In the genomic region with DNA sequence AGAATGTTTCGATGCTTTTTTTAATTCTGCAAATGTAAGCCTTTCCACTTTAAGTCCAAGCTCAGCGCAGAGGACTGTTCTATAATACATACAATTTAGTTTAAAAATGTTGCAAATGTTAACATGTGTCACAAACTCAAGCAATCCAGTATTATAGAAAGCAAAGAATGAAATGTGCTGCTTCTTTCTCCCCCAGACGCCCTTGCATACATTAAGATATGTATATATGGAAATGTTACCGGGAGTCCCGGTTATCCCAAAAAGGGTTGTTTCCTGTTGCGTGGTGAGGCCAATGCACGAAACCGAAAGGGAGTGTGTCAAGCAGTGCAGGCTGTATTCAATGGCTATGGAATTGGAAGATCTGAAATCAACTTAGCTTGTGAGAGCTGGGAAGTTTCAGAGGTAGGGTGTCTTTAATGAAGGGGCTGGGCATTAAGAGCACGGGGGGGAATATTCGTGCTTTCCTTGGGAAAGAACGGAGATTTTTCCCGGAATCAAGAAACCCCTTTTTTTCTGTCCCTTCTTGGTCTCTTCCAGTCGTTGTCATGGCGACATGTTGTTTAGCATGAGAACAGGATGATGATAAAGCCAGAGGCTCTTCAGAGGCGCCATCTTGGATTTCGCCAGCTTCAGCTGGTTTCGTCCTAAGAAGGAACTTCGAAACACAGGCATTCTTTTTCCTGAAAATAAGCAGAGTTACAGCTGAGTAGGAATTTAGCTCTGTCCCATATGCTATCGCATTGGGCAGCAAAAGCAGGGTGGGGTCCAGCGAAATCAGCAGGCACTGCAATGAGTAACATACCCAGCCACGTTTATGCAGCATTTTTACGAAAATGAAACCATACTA, we compare ENCODE assay signal across 8 cellular contexts. TPM values are rescaled to one million over a fixed set of nuclear protein-coding genes. Genes with fewer than 3 reads are reported as not detected.
DNase-seq lines count a peak whose midpoint lies in the region; ATAC-seq and TF ChIP-seq lines count a peak whose summit lies in the region.

No MANE protein-coding gene starts in this region.

- H3K4me3 ChIP-seq in PC-3 (ENCODE audit: low read length) (peak overlapping the region; percentile 76), esophagus (ENCODE audit: low read depth in 1 of 2, low read length in 2 of 2) (peak overlapping the region; percentile 54 to 61), mucosa of stomach (ENCODE audit: low read length) (peak overlapping the region; percentile 71)

- H3K4me1 ChIP-seq in PC-3 (ENCODE audit: insufficient read depth, low read length) (peaks cover 36% of the 10 kb centered on the region), esophagus (ENCODE audit: control insufficient read depth in 2 of 2, insufficient read depth in 2 of 2, low read length in 1 of 2) (peaks cover 0 to 11% of the 10 kb centered on the region in 2 donors), mucosa of stomach (ENCODE audit: control insufficient read depth, insufficient read depth, low read length) (peaks cover 40% of the 10 kb centered on the region)

- no peaks in the 10 kb centered on the region for H3K27me3 ChIP-seq in PC-3 (ENCODE audit: low read length)
- no peaks in the 10 kb centered on the region for H3K27me3 ChIP-seq in esophagus (ENCODE audit: control insufficient read depth in 1 of 2, insufficient read depth in 2 of 2, low read length in 2 of 2)
- H3K27me3 ChIP-seq in mucosa of stomach (ENCODE audit: control insufficient read depth, insufficient read depth, low read length): no peaks in the 10 kb centered on the region

- POLR2A ChIA-PET in PC-3 (lab: Charles Lee; ENCODE audit: unreplicated experiment): interaction anchor here (0.6 to 1.6 kb wide), 8 partner anchors 9 to 1001 kb away, joined by 3 to 16 read pairs (median 4); no protein-coding TSS in a partner anchor

- peak; percentile 64 for ATAC-seq in GM21619 (IDR thresholded peaks at IDR 0.05; ENCODE audit: unreplicated experiment)
- peak; percentile 58 for ATAC-seq in PC-3

- H3K27ac ChIP-seq in PC-3 (ENCODE audit: low read length) (peak overlapping the region; percentile 97), esophagus (ENCODE audit: low read depth in 2 of 2, low read length in 1 of 2) (peak overlapping the region; percentile 95 to 100)

- peak overlapping the region; percentile 68 for H2AFZ ChIP-seq in PC-3 (ENCODE audit: low read length)

- H3K9me3 ChIP-seq in PC-3 (ENCODE audit: low read length) (no peaks in the 10 kb centered on the region), esophagus (ENCODE audit: control insufficient read depth in 2 of 2, insufficient read depth in 1 of 2, low read depth in 1 of 2, low read length in 1 of 2) (no peaks in the 10 kb centered on the region), mucosa of stomach (ENCODE audit: control insufficient read depth, low read length) (no peaks in the 10 kb centered on the region)

- H3F3A ChIP-seq in PC-3 (ENCODE audit: low read length, unreplicated experiment): peaks cover 17% of the 10 kb centered on the region

- H4K20me1 ChIP-seq in PC-3 (ENCODE audit: low read length): no peaks in the 10 kb centered on the region

- 0% methylated on average over 22 of the region's 22 CpGs for WGBS in esophagus, 2 donors

- intact Hi-C loops in PC-3 (cut with micrococcal nuclease): loop anchor here (1.0 to 10.0 kb wide), 8 partner anchors 10 to 265 kb away; a partner anchor contains a TSS

- no peaks in the 10 kb centered on the region for H3K79me2 ChIP-seq in PC-3 (ENCODE audit: low read length)

- peak; percentile 23; the same call in 1 of the 2 replicates for TF ChIP-seq CTCF in PC-3 (conservative IDR thresholded peaks at IDR 0.05; ENCODE audit: low read depth, low read length)

- no peaks in the 10 kb centered on the region for H3K36me3 ChIP-seq in PC-3 (ENCODE audit: low read depth, low read length)
- H3K36me3 ChIP-seq in esophagus (ENCODE audit: control insufficient read depth in 2 of 2, insufficient read depth in 2 of 2, low read length in 1 of 2): no peaks in the 10 kb centered on the region
- no peaks in the 10 kb centered on the region for H3K36me3 ChIP-seq in mucosa of stomach (ENCODE audit: control insufficient read depth, insufficient read depth, low read length)

- BruUV-seq in PC-3 (replicated peaks; lab: Mats Ljungman, UMichigan): TSS peak; percentile 54

- in situ Hi-C loops in KBM-7 (cut with MboI; ENCODE audit: low pct_unique_long_range_greater_than_20kb, low sequenced_read_pairs): loop anchor here (25.0 kb wide), 1 partner anchor 1023 kb away; a partner anchor contains a TSS

- DNase-seq in DMS153 (lab: John Stamatoyannopoulos, UW) (peak; percentile 91), KBM-7 (peak; percentile 96), PC-3 (peak; percentile 98)
- DNase-seq in activated T-cell treated with anti-CD3 and anti-CD28 coated beads, Interleukin-2, amount 50 U/mL, for 1 hour: peak; percentile 72
- DNase-seq in stimulated activated CD8-positive, alpha-beta memory T cell treated with anti-CD3 and anti-CD28 coated beads, Interleukin-7, amount 100 ng/mL, for 4 hours (ENCODE audit: low read depth in 2 of 2): peak; percentile 63 to 69

- CTCF ChIA-PET in PC-3 (lab: Charles Lee): interaction anchor here (0.5 to 5.2 kb wide), 10 partner anchors 10 to 251 kb away, joined by 3 to 71 read pairs (median 4); a partner anchor contains a TSS

- no peaks in the 10 kb centered on the region for H3K9me2 ChIP-seq in PC-3 (replicated peaks; ENCODE audit: low read length)

- peak overlapping the region; percentile 93 for H3K4me2 ChIP-seq in PC-3 (ENCODE audit: low read length)

- H3K9ac ChIP-seq in PC-3 (ENCODE audit: low read length) (peak overlapping the region; percentile 95), mucosa of stomach (ENCODE audit: low read length) (peak overlapping the region; percentile 87)

RNA-seq across cellular contexts. Expression of a gene that starts 10.1 kb away (rescaled TPM):
- 21.5 and 26.8 TPM in 2 replicates for total RNA-seq in PC-3 (2014; rRNA removed)
- 10 to 100 TPM; 24.2 to 40.0 TPM for polyA plus RNA-seq in esophagus

RNA-seq across cellular contexts. Expression of a gene that starts 18.2 kb away (rescaled TPM):
- total RNA-seq in PC-3 (2014; rRNA removed): 119 and 140 TPM in 2 replicates
- 10 to 100 TPM; 86.1 to 95.7 TPM for polyA plus RNA-seq in esophagus

Comparison
In these comparisons a context has a peak if more than half of its experiments do, and no peak if none do; other contexts are left out.
1. Peak in every context shown above with its lines: DNase-seq, ATAC-seq, H3K4me3 ChIP-seq and H3K27ac ChIP-seq.